15 cellular contexts compared by ENCODE assay signal in genomic region chr2:224142397-224143312, GRCh38.
DNase-seq lines count a peak whose midpoint lies in the region; ATAC-seq, FAIRE-seq and TF ChIP-seq lines count a peak whose summit lies in the region.
"Had no signal": no experiment of that assay in that cellular context is flagged by ENCODE, and none has a peak within 500 bp of the region (broad histone marks: within the 10 kb centered on the region; RNA-seq: fewer than 3 reads in every experiment).

No MANE protein-coding gene starts in this region.

- no peaks in the 10 kb centered on the region for H3K4me1 Mint-ChIP-seq in activated CD4-positive, alpha-beta T cell treated with anti-CD3 and anti-CD28 coated beads for 36 hours
- H3K4me1 Mint-ChIP-seq: naive B cell had no signal

- H3K4me3 ChIP-seq in PC-9, result peak overlapping the region; percentile 16; the same call in 1 of the 2 replicates
- H3K4me3 ChIP-seq in epithelial cell of proximal tubule (ENCODE audit: low read depth, low read length), result no peak overlapping the region
- no peak overlapping the region for H3K4me3 ChIP-seq in thyroid gland (replicated peaks in 1 of 3)

- H4K20me1 ChIP-seq in PC-9 (ENCODE audit: insufficient read depth), result no peaks in the 10 kb centered on the region

- H2AFZ ChIP-seq in PC-9, result peak overlapping the region; percentile 42

- H3K4me2 ChIP-seq in PC-9, result peak overlapping the region; percentile 63

- H3K27me3 ChIP-seq in PC-9 (ENCODE audit: insufficient read depth, low read depth), result no peaks in the 10 kb centered on the region
- no peaks in the 10 kb centered on the region for H3K27me3 ChIP-seq in thyroid gland

- no peaks in the 10 kb centered on the region for H3K9me3 Mint-ChIP-seq in activated CD4-positive, alpha-beta T cell treated with anti-CD3 and anti-CD28 coated beads for 36 hours (ENCODE audit: low read depth)
- H3K9me3 Mint-ChIP-seq: activated CD4-positive, alpha-beta T cell treated with anti-CD3 and anti-CD28 coated beads, Interleukin-2, amount 10 ng/mL, durations not matched to agents 24 days and 14 days had no signal

- POLR2A ChIA-PET in PC-9 (lab: Charles Lee; ENCODE audit: unreplicated experiment), result interaction anchor here (0.5 to 0.6 kb wide), 3 partner anchors 40 to 441 kb away, joined by 3 to 5 read pairs (median 4); no protein-coding TSS in a partner anchor
- POLR2A ChIA-PET in activated CD4-positive, alpha-beta T cell treated with anti-CD3 and anti-CD28 coated beads for 36 hours (lab: Charles Lee), result no interaction called here

- no peak overlapping the region for H3K4me3 Mint-ChIP-seq in activated CD4-positive, alpha-beta T cell treated with anti-CD3 and anti-CD28 coated beads for 36 hours
- H3K4me3 Mint-ChIP-seq: activated CD4-positive, alpha-beta T cell treated with anti-CD3 and anti-CD28 coated beads, Interleukin-2, amount 10 ng/mL, durations not matched to agents 24 days and 14 days; naive B cell had no signal

- no peak for FAIRE-seq in GM12891 (lab: Jason Lieb, UNC)

- H3K27ac ChIP-seq in PC-9, result peak overlapping the region; percentile 83
- no peak overlapping the region for H3K27ac ChIP-seq in thyroid gland

- H3F3A ChIP-seq in PC-9 (ENCODE audit: insufficient read depth, low read depth), result peaks cover 38% of the 10 kb centered on the region

- BruUV-seq in PC-9 (replicated peaks; lab: Mats Ljungman, UMichigan), result no TSS peak

- 49 to 57% methylated on average over 4 of the region's 4 CpGs for WGBS in thyroid gland, 2 donors

- CTCF ChIA-PET in PC-9 (lab: Charles Lee), result interaction anchor here (0.6 to 1.6 kb wide), 3 partner anchors 138 to 149 kb away, joined by 3 to 9 read pairs (median 4); no protein-coding TSS in a partner anchor
- CTCF ChIA-PET in activated CD4-positive, alpha-beta T cell treated with anti-CD3 and anti-CD28 coated beads for 36 hours (lab: Charles Lee), result interaction anchor here (0.8 kb wide), 1 partner anchor 172 kb away, joined by 3 read pairs; no protein-coding TSS in a partner anchor

- H3K9me3 ChIP-seq in PC-9 (ENCODE audit: insufficient read depth, low read depth), result peaks cover 14% of the 10 kb centered on the region
- H3K9me3 ChIP-seq in thyroid gland, result no peaks in the 10 kb centered on the region
- H3K9me3 ChIP-seq: Caco-2 had no signal

- H3K4me1 ChIP-seq in PC-9 (replicated peaks; ENCODE audit: insufficient read depth), result peaks cover 60% of the 10 kb centered on the region
- H3K4me1 ChIP-seq in thyroid gland, result peaks cover 0 to 20% of the 10 kb centered on the region in 2 donors

- peak; percentile 20; the same call in 1 of the 2 replicates for TF ChIP-seq CTCF in PC-9 (conservative IDR thresholded peaks at IDR 0.05)
- TF ChIP-seq CTCF in epithelial cell of proximal tubule (conservative IDR thresholded peaks at IDR 0.05; ENCODE audit: low read depth, low read length), result peak; percentile 34
- TF ChIP-seq CTCF in thyroid gland (IDR thresholded peaks at IDR 0.05), result peak in 2 of 6 experiments; percentile 8 to 16

- intact Hi-C loops in PC-9 (cut with micrococcal nuclease; ENCODE audit: unreplicated experiment) (loop anchor here (2.0 to 5.0 kb wide), 4 partner anchors 56 to 150 kb away; partner anchors contain the start of gene SERPINE2), thyroid gland (cut with DNase I) (no loop called here)
- intact Hi-C loops in activated CD4-positive, alpha-beta T cell treated with anti-CD3 and anti-CD28 coated beads for 36 hours (cut with DNase I, micrococcal nuclease), result no loop called here

- DNase-seq in ELR (ENCODE audit: low read depth), result peak; percentile 79
- peak; percentile 13 to 92 for DNase-seq in PC-9
- DNase-seq in epithelial cell of proximal tubule (ENCODE audit: low read depth), result peak; percentile 41
- DNase-seq in myocyte (ENCODE audit: low read depth), result peak; percentile 18
- no peak for DNase-seq in activated CD4-positive, alpha-beta T cell treated with anti-CD3 and anti-CD28 coated beads for 36 hours
- DNase-seq in GM12891 (ENCODE audit: insufficient read length, low spot score), result no peak
- no peak for DNase-seq in germinal center (ENCODE audit: low spot score)
- no peak for DNase-seq in thyroid gland
- DNase-seq: activated CD4-positive, alpha-beta T cell treated with anti-CD3 and anti-CD28 coated beads, Interleukin-2, amount 10 ng/mL, durations not matched to agents 24 days and 14 days; activated naive CD4-positive, alpha-beta T cell treated with Interleukin-2 at 50 U/mL for 16 hours; Caco-2; dermis blood vessel endothelial cell; naive B cell; NCI-H1048; NCI-H526 treated with DMSO at 0.1 percent for 48 hours had no signal

- TF ChIP-seq POLR2A in GM12891 (IDR thresholded peaks at IDR 0.05; ENCODE audit: low read depth, low read length) (no peak), thyroid gland (IDR thresholded peaks at IDR 0.05) (no peak)

- H3K36me3 Mint-ChIP-seq in activated CD4-positive, alpha-beta T cell treated with anti-CD3 and anti-CD28 coated beads for 36 hours (ENCODE audit: low read depth), result no peaks in the 10 kb centered on the region
- H3K36me3 Mint-ChIP-seq: naive B cell had no signal

- no peaks in the 10 kb centered on the region for H3K79me2 ChIP-seq in PC-9 (ENCODE audit: low read depth)

- ATAC-seq in activated CD4-positive, alpha-beta T cell treated with anti-CD3 and anti-CD28 coated beads for 36 hours, result no peak

- peaks cover 11% of the 10 kb centered on the region for H3K27me3 Mint-ChIP-seq in activated CD4-positive, alpha-beta T cell treated with anti-CD3 and anti-CD28 coated beads for 36 hours

- no peaks in the 10 kb centered on the region for H3K9me2 ChIP-seq in PC-9 (ENCODE audit: insufficient read depth)

- H3K36me3 ChIP-seq in PC-9 (ENCODE audit: low read depth) (no peaks in the 10 kb centered on the region), thyroid gland (no peaks in the 10 kb centered on the region)

- no peak overlapping the region for H3K27ac Mint-ChIP-seq in activated CD4-positive, alpha-beta T cell treated with anti-CD3 and anti-CD28 coated beads for 36 hours
- H3K27ac Mint-ChIP-seq: activated CD4-positive, alpha-beta T cell treated with anti-CD3 and anti-CD28 coated beads, Interleukin-2, amount 10 ng/mL, durations not matched to agents 24 days and 14 days; naive B cell had no signal

TF ChIP-seq in GM12891, 5 proteins besides CTCF, POLR2A, EP300 and RAD21:
- TF ChIP-seq PAX5 (IDR thresholded peaks at IDR 0.05; ENCODE audit: insufficient read depth, low read length, severe bottlenecking), result no peak
- TF ChIP-seq POU2F2 (IDR thresholded peaks at IDR 0.05; ENCODE audit: low read depth, low read length), result no peak
- TF ChIP-seq POLR2AphosphoS5 (IDR thresholded peaks at IDR 0.05; ENCODE audit: low read depth, low read length), result no peak
- TF ChIP-seq SPI1 (IDR thresholded peaks at IDR 0.05; ENCODE audit: low read depth, low read length), result no peak
- TF ChIP-seq TAF1 (IDR thresholded peaks at IDR 0.05; ENCODE audit: low read depth, low read length), result no peak

Comparison
In these comparisons a context has a peak if more than half of its experiments do, and no peak if none do; other contexts are left out.
1. DNase-seq: peak in ELR (single experiment), PC-9 (2 of 2), epithelial cell of proximal tubule (single experiment) and myocyte (single experiment); none in activated CD4-positive, alpha-beta T cell treated with anti-CD3 and anti-CD28 coated beads for 36 hours (single experiment), GM12891 (single experiment), germinal center (single experiment) and thyroid gland (0 of 2).